ENCODE assay signal across 14 cellular contexts in the genomic region with DNA sequence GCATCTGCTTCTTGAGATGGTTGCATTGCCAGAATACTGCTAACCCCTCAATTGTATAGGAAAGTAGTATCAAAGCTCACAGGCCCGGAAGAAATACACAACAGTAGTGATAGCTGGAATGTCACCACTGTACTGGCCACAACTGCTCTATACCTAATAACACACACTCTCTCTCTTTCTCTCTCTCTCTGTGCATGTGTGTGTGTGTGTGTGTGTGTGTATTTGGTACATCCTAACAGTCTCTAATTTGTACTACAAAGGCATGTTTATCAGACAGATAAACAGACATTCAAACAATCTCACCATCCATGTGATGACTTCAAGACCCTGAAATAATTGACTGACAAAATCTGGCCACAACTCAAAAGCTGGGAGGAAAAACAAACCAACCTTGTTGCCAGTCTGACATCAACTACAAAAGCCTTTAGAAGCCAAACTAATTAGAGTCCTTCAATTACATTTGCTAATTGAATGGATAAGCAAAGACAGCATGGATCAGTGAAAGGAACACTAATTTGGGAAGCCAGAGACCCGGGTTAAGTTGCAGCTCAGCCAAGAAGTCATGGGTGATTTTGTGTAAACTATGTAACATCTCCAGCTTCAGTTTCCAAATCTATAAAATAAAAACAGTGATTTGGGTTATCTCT.
"Had no signal": no experiment of that assay in that cellular context is flagged by ENCODE, and none has a peak within 500 bp of the region (broad histone marks: within the 10 kb centered on the region; RNA-seq: fewer than 3 reads in every experiment).

No MANE protein-coding gene starts in this region.

- H3K4me3 Mint-ChIP-seq: activated naive CD8-positive, alpha-beta T cell; nephron; stimulated activated effector memory CD8-positive, alpha-beta T cell treated with anti-CD3 and anti-CD28 coated beads, Interleukin-12 subunit alpha, Interleukin-12 subunit beta, amount 100 ng/mL, for 72 hours had no signal

- H3K9me3 Mint-ChIP-seq: nephron; stimulated activated effector memory CD8-positive, alpha-beta T cell treated with anti-CD3 and anti-CD28 coated beads, Interleukin-12 subunit alpha, Interleukin-12 subunit beta, amount 100 ng/mL, for 72 hours had no signal

- ATAC-seq: body of pancreas; stimulated activated effector memory CD8-positive, alpha-beta T cell treated with anti-CD3 and anti-CD28 coated beads, Interleukin-12 subunit alpha, Interleukin-12 subunit beta, amount 100 ng/mL, for 72 hours had no signal

- H3K27ac Mint-ChIP-seq: activated naive CD8-positive, alpha-beta T cell; nephron; stimulated activated effector memory CD8-positive, alpha-beta T cell treated with anti-CD3 and anti-CD28 coated beads, Interleukin-12 subunit alpha, Interleukin-12 subunit beta, amount 100 ng/mL, for 72 hours had no signal

- DNase-seq: activated CD4-positive, alpha-beta T cell treated with anti-CD3 and anti-CD28 coated beads for 48 hours; activated CD4-positive, CD25-positive, alpha-beta regulatory T cell; activated T-cell treated with anti-CD3 and anti-CD28 coated beads for 4 hours; body of pancreas; colonic mucosa; hypothalamus; sigmoid colon; stimulated activated CD4-positive, alpha-beta T cell treated with anti-CD3 and anti-CD28 coated beads, Interleukin-4, amount 100 ng/mL, for 24 hours; stomach; T1000; trophoblast cell had no signal

- H3K27me3 Mint-ChIP-seq: activated naive CD8-positive, alpha-beta T cell had no signal
